Comparison of ENCODE assay signal across 25 cellular contexts in the genomic region with DNA sequence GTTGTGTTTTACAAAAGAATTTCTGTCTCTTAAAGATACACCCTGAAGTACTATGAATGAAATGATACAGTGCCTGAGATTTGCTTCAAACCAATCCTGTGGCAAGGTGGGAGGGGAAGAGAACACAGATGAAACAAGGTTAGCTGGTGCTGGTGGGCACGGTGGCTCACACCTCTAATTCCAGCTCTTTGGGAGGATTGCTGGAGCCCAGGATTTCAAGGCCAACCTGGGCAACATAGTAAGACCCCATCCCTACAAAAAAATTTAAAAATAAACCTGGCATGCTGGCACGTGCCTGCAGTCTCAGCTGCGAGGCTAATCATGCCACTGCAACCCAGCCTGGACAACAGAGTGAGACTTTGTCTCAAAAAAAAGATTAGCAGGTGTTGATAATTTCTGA.
"Had no signal": no experiment of that assay in that cellular context is flagged by ENCODE, and none has a peak within 500 bp of the region (broad histone marks: within the 10 kb centered on the region; RNA-seq: fewer than 3 reads in every experiment).

No MANE protein-coding gene starts in this region.

- H3K4me1 ChIP-seq: gastrocnemius medialis, left lung, parathyroid adenoma, tibial artery had no signal

- H3K9ac ChIP-seq: neural progenitor cell, parathyroid adenoma had no signal

- FAIRE-seq: endometrium had no signal

- H3K4me3 ChIP-seq: gastrocnemius medialis, hepatocyte, left lung, mucosa of descending colon, neural progenitor cell, sigmoid colon, stomach, tibial artery had no signal

- H3K4me2 ChIP-seq: hepatocyte, neural progenitor cell had no signal

- H3K27ac Mint-ChIP-seq: effector memory CD8-positive, alpha-beta T cell; mesothelial cell of epicardium; naive B cell; nephron; neural progenitor cell; progenitor cell of endocrine pancreas; stimulated activated effector memory CD8-positive, alpha-beta T cell treated with anti-CD3 and anti-CD28 coated beads, Interleukin-12 subunit alpha, Interleukin-12 subunit beta, amount 100 ng/mL, for 72 hours had no signal

- H3K36me3 ChIP-seq: gastrocnemius medialis, left lung, neural progenitor cell, sigmoid colon, stomach, tibial artery had no signal

- H3K27ac ChIP-seq: gastrocnemius medialis, hepatocyte, left lung, neural progenitor cell, parathyroid adenoma, sigmoid colon, stomach, tibial artery had no signal

- H3K4me3 Mint-ChIP-seq: effector memory CD8-positive, alpha-beta T cell; mesothelial cell of epicardium; naive B cell; nephron; neural progenitor cell; stimulated activated effector memory CD8-positive, alpha-beta T cell treated with anti-CD3 and anti-CD28 coated beads, Interleukin-12 subunit alpha, Interleukin-12 subunit beta, amount 100 ng/mL, for 72 hours; type B pancreatic cell had no signal

- H3K4me1 Mint-ChIP-seq: naive B cell; nephron; stimulated activated effector memory CD8-positive, alpha-beta T cell treated with anti-CD3 and anti-CD28 coated beads, Interleukin-12 subunit alpha, Interleukin-12 subunit beta, amount 100 ng/mL, for 72 hours had no signal

- H3K27me3 Mint-ChIP-seq: progenitor cell of endocrine pancreas had no signal

- DNase-seq: cortex of kidney; effector memory CD8-positive, alpha-beta T cell; erythroblast; gastrocnemius medialis; head of caudate nucleus; left cardiac atrium; left lung; mesenchymal stem cell; mucosa of descending colon; naive B cell; sigmoid colon; stimulated activated CD4-positive, alpha-beta T cell treated with anti-CD3 and anti-CD28 coated beads, Interleukin-2, amount 100 ng/mL, for 24 hours; stimulated activated CD4-positive, alpha-beta T cell treated with anti-CD3 and anti-CD28 coated beads, Interleukin-4, amount 100 ng/mL, for 24 hours; stimulated activated naive CD4-positive, alpha-beta T cell treated with Interleukin-2 at 50 U/mL for 16 hours; stomach; tibial artery had no signal

- ATAC-seq: effector memory CD8-positive, alpha-beta T cell; left lung; mucosa of descending colon; stimulated activated effector memory CD8-positive, alpha-beta T cell treated with anti-CD3 and anti-CD28 coated beads, Interleukin-12 subunit alpha, Interleukin-12 subunit beta, amount 100 ng/mL, for 72 hours had no signal

- H3K27me3 ChIP-seq: gastrocnemius medialis, hepatocyte, left lung, neural progenitor cell, sigmoid colon, stomach, tibial artery had no signal

- H3K9me3 Mint-ChIP-seq: effector memory CD8-positive, alpha-beta T cell; mesothelial cell of epicardium; naive B cell; nephron; neural progenitor cell; stimulated activated effector memory CD8-positive, alpha-beta T cell treated with anti-CD3 and anti-CD28 coated beads, Interleukin-12 subunit alpha, Interleukin-12 subunit beta, amount 100 ng/mL, for 72 hours; type B pancreatic cell had no signal

- H3K36me3 Mint-ChIP-seq: mesothelial cell of epicardium, naive B cell, neural progenitor cell, type B pancreatic cell had no signal

- H3K9me3 ChIP-seq: gastrocnemius medialis, left lung, mucosa of descending colon, sigmoid colon, stomach, tibial artery had no signal

- H2AFZ ChIP-seq: hepatocyte, neural progenitor cell had no signal

- H3K79me2 ChIP-seq: hepatocyte, parathyroid adenoma had no signal
